In the genomic region with DNA sequence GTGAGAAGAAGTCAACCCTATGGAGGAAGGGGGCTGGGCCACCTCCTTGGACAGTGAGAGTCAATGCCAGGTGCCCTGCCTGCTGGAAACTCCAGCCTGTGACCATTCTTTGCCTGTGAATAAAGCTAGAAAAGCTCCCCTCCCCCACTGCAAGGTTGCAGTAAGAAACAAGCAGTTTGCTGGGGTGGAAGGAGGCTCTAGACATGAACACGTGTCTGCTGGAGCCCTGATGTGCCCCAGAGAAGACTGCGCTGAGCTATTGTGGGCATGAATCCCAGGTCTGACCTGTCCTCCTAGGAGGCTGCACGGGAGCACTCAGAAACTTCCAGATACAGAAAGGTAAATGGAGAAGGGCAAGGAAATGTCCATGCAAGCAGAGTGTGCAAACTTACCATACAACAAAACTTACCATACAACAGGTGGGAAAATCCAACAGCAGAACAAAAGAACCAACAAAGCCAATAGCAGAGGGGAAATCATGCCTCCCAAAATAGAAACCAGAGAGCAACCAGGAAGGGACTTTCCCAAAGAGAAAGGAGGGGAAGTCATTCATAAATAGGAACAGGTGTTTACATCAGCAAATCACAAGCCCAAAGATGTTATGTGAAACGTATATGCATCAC, we compare ENCODE assay signal across 12 cellular contexts.
DNase-seq lines count a peak whose midpoint lies in the region; ATAC-seq and TF ChIP-seq lines count a peak whose summit lies in the region.
"Had no signal": no experiment of that assay in that cellular context is flagged by ENCODE, and none has a peak within 500 bp of the region (broad histone marks: within the 10 kb centered on the region; RNA-seq: fewer than 3 reads in every experiment).

No MANE protein-coding gene starts in this region.

- H3K36me3 ChIP-seq in KMS-11 (ENCODE audit: insufficient read depth) (no peaks in the 10 kb centered on the region), left ventricle myocardium inferior (no peaks in the 10 kb centered on the region), OCI-LY7 (ENCODE audit: insufficient read depth, low read length) (no peaks in the 10 kb centered on the region)

- H3K79me2 ChIP-seq in KMS-11 (ENCODE audit: insufficient read depth, low read depth) (no peaks in the 10 kb centered on the region), OCI-LY7 (ENCODE audit: insufficient read depth, low read depth, low read length) (no peaks in the 10 kb centered on the region)

- H3K4me2 ChIP-seq in KMS-11 (peak overlapping the region; percentile 97), OCI-LY7 (ENCODE audit: low read length) (no peak overlapping the region)

- H3K27ac ChIP-seq in KMS-11 (peak overlapping the region; percentile 87), left ventricle myocardium inferior (replicated peaks) (no peak overlapping the region), OCI-LY7 (ENCODE audit: low read depth, low read length, poor library complexity, severe bottlenecking) (no peak overlapping the region)
- H3K27ac ChIP-seq: C4-2B had no signal

- H3K4me1 ChIP-seq in KMS-11 (ENCODE audit: low read depth, poor library complexity, severe bottlenecking) (peaks cover 43% of the 10 kb centered on the region), left ventricle myocardium inferior (peaks cover 10% of the 10 kb centered on the region), OCI-LY7 (ENCODE audit: insufficient read depth, low read length, poor library complexity, severe bottlenecking) (no peaks in the 10 kb centered on the region)

- no peaks in the 10 kb centered on the region for H3K9me2 ChIP-seq in OCI-LY7 (ENCODE audit: insufficient read depth, low read length)

- DNase-seq in stimulated activated CD4-positive, alpha-beta T cell treated with anti-CD3 and anti-CD28 coated beads, Interleukin-15, amount 100 ng/mL, for 24 hours, result peak; percentile 20
- DNase-seq in stimulated activated CD4-positive, alpha-beta T cell treated with anti-CD3 and anti-CD28 coated beads, Interleukin-2, amount 100 ng/mL, for 48 hours, result no peak
- no peak for DNase-seq in NCI-H2081 treated with DMSO at 0.1 percent for 48 hours (lab: John Stamatoyannopoulos, UW)
- no peak for DNase-seq in left ventricle myocardium inferior
- no peak for DNase-seq in KBM-7
- no peak for DNase-seq in OCI-LY7 (ENCODE audit: low spot score)
- DNase-seq: aorta, HCEC 1CT, T-helper 9 cell had no signal

- no peak for TF ChIP-seq CTCF in KMS-11 (conservative IDR thresholded peaks at IDR 0.05; ENCODE audit: low read depth, low read length)
- TF ChIP-seq CTCF in left ventricle myocardium inferior (IDR thresholded peaks at IDR 0.05; ENCODE audit: borderline replicate concordance), result no peak
- no peak for TF ChIP-seq CTCF in OCI-LY7 (conservative IDR thresholded peaks at IDR 0.05; ENCODE audit: low read length)

- BruUV-seq in OCI-LY7 (replicated peaks; lab: Mats Ljungman, UMichigan), result no TSS peak

- intact Hi-C loops in left ventricle myocardium inferior (cut with micrococcal nuclease), result no loop called here
- intact Hi-C loops in OCI-LY7 (cut with micrococcal nuclease; ENCODE audit: unreplicated experiment), result no loop called here

- H3K27me3 ChIP-seq in KMS-11 (ENCODE audit: insufficient read depth, low read depth) (no peaks in the 10 kb centered on the region), left ventricle myocardium inferior (ENCODE audit: low read depth) (peaks cover 2% of the 10 kb centered on the region)

- peak overlapping the region; percentile 25 for H3K4me3 ChIP-seq in KMS-11 (IDR thresholded peaks at IDR 0.05; ENCODE audit: insufficient read depth, low read depth, low read length)
- no peak overlapping the region for H3K4me3 ChIP-seq in left ventricle myocardium inferior
- H3K4me3 ChIP-seq in OCI-LY7 (ENCODE audit: low read depth, low read length, poor library complexity, severe bottlenecking), result no peak overlapping the region

- CTCF ChIA-PET in OCI-LY7 (lab: Charles Lee; ENCODE audit: unreplicated experiment), result no interaction called here

- POLR2A ChIA-PET in OCI-LY7 (lab: Charles Lee), result no interaction called here

- H4K20me1 ChIP-seq in KMS-11 (ENCODE audit: insufficient read depth) (no peaks in the 10 kb centered on the region), OCI-LY7 (ENCODE audit: insufficient read depth, low read length) (no peaks in the 10 kb centered on the region)

- in situ Hi-C loops in KBM-7 (cut with MboI; ENCODE audit: low pct_unique_long_range_greater_than_20kb, low sequenced_read_pairs), result no loop called here

- H3K9me3 ChIP-seq in left ventricle myocardium inferior (replicated peaks) (peaks cover 8% of the 10 kb centered on the region), OCI-LY7 (ENCODE audit: low read length) (no peaks in the 10 kb centered on the region)

- peak overlapping the region; percentile 46; the same call in 1 of the 2 replicates for H3K9ac ChIP-seq in KMS-11

- peak; percentile 67 for ATAC-seq in HG02571 (IDR thresholded peaks at IDR 0.05; ENCODE audit: unreplicated experiment)

- H2AFZ ChIP-seq in KMS-11 (ENCODE audit: low read depth), result peak overlapping the region; percentile 45
- no peak overlapping the region for H2AFZ ChIP-seq in OCI-LY7 (ENCODE audit: low read length)
